In the genomic region with DNA sequence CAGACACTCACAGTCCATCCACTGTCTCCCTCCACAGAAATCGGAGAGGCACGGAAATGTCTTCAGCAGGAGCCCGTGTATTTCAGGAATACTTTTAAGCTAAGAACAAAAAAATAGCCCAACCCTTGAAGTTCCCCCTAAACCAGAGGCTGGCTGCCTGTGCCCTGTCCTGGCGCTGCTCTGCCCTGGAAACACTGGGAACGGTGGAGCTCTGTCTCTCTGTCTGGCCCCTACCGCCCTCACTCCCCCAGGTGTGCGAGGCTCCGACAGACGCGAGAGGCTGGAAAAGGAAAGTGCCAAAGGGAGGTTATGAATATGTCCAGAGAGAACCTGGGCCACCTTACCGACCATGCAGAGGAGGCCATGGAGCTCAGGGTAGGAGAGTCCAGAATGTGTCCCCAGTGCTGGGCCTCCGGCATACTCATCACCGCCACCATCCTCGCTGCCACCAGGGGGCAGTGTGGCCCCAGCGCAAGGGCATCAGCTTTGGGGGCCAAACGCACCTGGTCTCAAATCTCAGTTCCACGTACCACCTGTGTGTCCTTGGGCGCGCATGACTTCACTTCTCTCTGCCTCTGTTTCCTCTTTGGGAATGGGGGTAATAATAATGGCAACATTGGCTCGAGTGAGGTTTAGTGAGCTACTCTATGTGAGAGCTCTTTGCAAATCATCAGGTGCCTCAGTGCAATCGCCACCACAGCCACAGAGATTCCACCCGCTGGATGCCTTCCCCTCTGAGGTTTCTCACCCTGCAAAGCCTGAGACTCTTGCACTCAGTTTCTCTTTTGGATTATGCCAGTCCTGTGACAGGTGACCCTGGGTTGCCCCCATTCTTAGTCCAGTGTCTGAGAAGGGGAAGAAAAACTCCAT, we compare ENCODE assay signal across 9 cellular contexts. TPM values are rescaled to one million over a fixed set of nuclear protein-coding genes. Genes with fewer than 3 reads are reported as not detected.
DNase-seq lines count a peak whose midpoint lies in the region; ATAC-seq, FAIRE-seq and TF ChIP-seq lines count a peak whose summit lies in the region.
"Had no signal": no experiment of that assay in that cellular context is flagged by ENCODE, and none has a peak within 500 bp of the region (broad histone marks: within the 10 kb centered on the region; RNA-seq: fewer than 3 reads in every experiment).

No MANE protein-coding gene starts in this region.

- H3K27me3 ChIP-seq in BJ (ENCODE audit: control insufficient read depth, insufficient read depth, low read length) (peaks cover 14% of the 10 kb centered on the region), Panc1 (ENCODE audit: control insufficient read depth, insufficient read depth, low read length) (peaks cover 2% of the 10 kb centered on the region; the same call in 1 of the 2 replicates)

- no peaks in the 10 kb centered on the region for H3K36me3 Mint-ChIP-seq in activated T-helper 2 cell treated with anti-CD3 and anti-CD28 coated beads, Interferon-gamma antibody, Interleukin-2, Interleukin-4, amounts not matched to agents 10 μg/mL and 5 μg/mL and 100 μg/mL, durations not matched to agents 14 hours and 24 hours and 36 hours (ENCODE audit: low read depth)
- H3K36me3 Mint-ChIP-seq: IgD-negative memory B cell had no signal

- POLR2A ChIA-PET in BJ (lab: Charles Lee) = no interaction called here
- POLR2A ChIA-PET in Panc1 (lab: Charles Lee) = no interaction called here

- peaks cover 18% of the 10 kb centered on the region for H3K27me3 Mint-ChIP-seq in activated T-helper 2 cell treated with anti-CD3 and anti-CD28 coated beads, Interferon-gamma antibody, Interleukin-2, Interleukin-4, amounts not matched to agents 10 μg/mL and 5 μg/mL and 100 μg/mL, durations not matched to agents 14 hours and 24 hours and 36 hours (ENCODE audit: low read depth)

- H3K27ac Mint-ChIP-seq in activated T-helper 2 cell treated with anti-CD3 and anti-CD28 coated beads, Interferon-gamma antibody, Interleukin-2, Interleukin-4, amounts not matched to agents 10 μg/mL and 5 μg/mL and 100 μg/mL, durations not matched to agents 14 hours and 24 hours and 36 hours = no peak overlapping the region

- H3K4me1 Mint-ChIP-seq in activated T-helper 2 cell treated with anti-CD3 and anti-CD28 coated beads, Interferon-gamma antibody, Interleukin-2, Interleukin-4, amounts not matched to agents 10 μg/mL and 5 μg/mL and 100 μg/mL, durations not matched to agents 14 hours and 24 hours and 36 hours (ENCODE audit: low read depth) = peaks cover 26% of the 10 kb centered on the region

- peaks cover 10% of the 10 kb centered on the region for H3K4me1 ChIP-seq in Panc1 (ENCODE audit: control insufficient read depth, insufficient read depth, low read length)

- peak; percentile 85 for ATAC-seq in Panc1
- ATAC-seq in HG03139 (IDR thresholded peaks at IDR 0.05; ENCODE audit: unreplicated experiment) = no peak

- H3K9me3 Mint-ChIP-seq in activated T-helper 2 cell treated with anti-CD3 and anti-CD28 coated beads, Interferon-gamma antibody, Interleukin-2, Interleukin-4, amounts not matched to agents 10 μg/mL and 5 μg/mL and 100 μg/mL, durations not matched to agents 14 hours and 24 hours and 36 hours = no peaks in the 10 kb centered on the region
- H3K9me3 Mint-ChIP-seq: IgD-negative memory B cell had no signal

- TF ChIP-seq CTCF in BJ (IDR thresholded peaks at IDR 0.05; ENCODE audit: insufficient read depth, low read depth, low read length) (peak; percentile 96), Panc1 (IDR thresholded peaks at IDR 0.05) (peak; percentile 99)

- no peak overlapping the region for H3K4me3 Mint-ChIP-seq in activated T-helper 2 cell treated with anti-CD3 and anti-CD28 coated beads, Interferon-gamma antibody, Interleukin-2, Interleukin-4, amounts not matched to agents 10 μg/mL and 5 μg/mL and 100 μg/mL, durations not matched to agents 14 hours and 24 hours and 36 hours (ENCODE audit: low read depth)
- H3K4me3 Mint-ChIP-seq: IgD-negative memory B cell had no signal

- intact Hi-C loops in Panc1 (cut with micrococcal nuclease; ENCODE audit: unreplicated experiment) (loop anchor here (2.0 to 5.0 kb wide), 2 partner anchors 108 to 118 kb away; no protein-coding TSS in a partner anchor), posterior cingulate gyrus (cut with DNase I) (loop anchor here (1.0 to 5.0 kb wide), 4 partner anchors 101 to 213 kb away; no protein-coding TSS in a partner anchor)
- intact Hi-C loops in activated T-helper 2 cell treated with anti-CD3 and anti-CD28 coated beads, Interferon-gamma antibody, Interleukin-2, Interleukin-4, amounts not matched to agents 10 μg/mL and 5 μg/mL and 100 μg/mL, durations not matched to agents 14 hours and 24 hours and 36 hours (cut with micrococcal nuclease) = loop anchor here (1.0 to 10.0 kb wide), 2 partner anchors 65 to 394 kb away; no protein-coding TSS in a partner anchor

- BruUV-seq in Panc1 (replicated peaks; lab: Mats Ljungman, UMichigan) = no TSS peak

- H3K4me3 ChIP-seq in BJ (ENCODE audit: low read depth, low read length) (no peak overlapping the region), Panc1 (ENCODE audit: low read depth in 2 of 2, low read length in 2 of 2) (no peak overlapping the region; a peak in 1 of 4 replicates)

- H3K36me3 ChIP-seq in BJ (ENCODE audit: control insufficient read depth, insufficient read depth, low read length) (no peaks in the 10 kb centered on the region), Panc1 (ENCODE audit: control insufficient read depth, insufficient read depth, low read length) (no peaks in the 10 kb centered on the region)

- peak; percentile 14 for FAIRE-seq in GM19239 (lab: Jason Lieb, UNC)

- in situ Hi-C loops in Panc1 (cut with HindIII; ENCODE audit: low pct_unique_long_range_greater_than_20kb, low sequenced_read_pairs) = no loop called here

- CTCF ChIA-PET in BJ (lab: Yijun Ruan, JAX) = interaction anchor here (0.6 to 13.6 kb wide), 45 partner anchors 9 to 215 kb away, joined by 3 to 309 read pairs (median 5); a partner anchor contains a TSS
- CTCF ChIA-PET in Panc1 (lab: Charles Lee) = interaction anchor here (0.6 to 5.8 kb wide), 29 partner anchors 10 to 434 kb away, joined by 3 to 83 read pairs (median 6); a partner anchor contains a TSS

- no peak overlapping the region for H3K27ac ChIP-seq in Panc1 (ENCODE audit: low read length)

- H3K9me3 ChIP-seq in Panc1 (ENCODE audit: control insufficient read depth, insufficient read depth, low read depth, low read length) = no peaks in the 10 kb centered on the region

- DNase-seq in BJ (ENCODE audit: low read depth) (no peak), GM19239 (ENCODE audit: insufficient read length, low spot score) (peak; percentile 43), Panc1 (ENCODE audit: low read depth, low spot score) (peak; percentile 61), glomerular visceral epithelial cell (ENCODE audit: extremely low spot score) (peak; percentile 22), posterior cingulate gyrus (peak in 9 of 10 donors; percentile 21 to 91 (median 69)), ureter (ENCODE audit: low spot score) (peak; percentile 59)
- peak; percentile 62 for DNase-seq in activated T-helper 2 cell treated with anti-CD3 and anti-CD28 coated beads, Interferon-gamma antibody, Interleukin-2, Interleukin-4, amounts not matched to agents 10 μg/mL and 5 μg/mL and 100 μg/mL, durations not matched to agents 14 hours and 24 hours and 36 hours (ENCODE audit: low spot score)

RNA-seq across cellular contexts. Expression of a gene that starts 10.4 kb away (rescaled TPM):
- polyA plus RNA-seq in BJ (2011; rRNA removed) = not detected in 2 replicates
- not detected in 2 replicates for polyA minus RNA-seq in BJ (2011; rRNA and poly(A)+ RNA removed)
- total RNA-seq in Panc1 (2021; ENCODE audit: unreplicated experiment) = 0.77 TPM
- polyA plus RNA-seq in Panc1 (2012; ENCODE audit: insufficient read length) = 0.18 TPM
- total RNA-seq in activated T-helper 2 cell treated with anti-CD3 and anti-CD28 coated beads, Interferon-gamma antibody, Interleukin-2, Interleukin-4, amounts not matched to agents 10 μg/mL and 5 μg/mL and 100 μg/mL, durations not matched to agents 14 hours and 24 hours and 36 hours = not detected in 2 replicates
- total RNA-seq in ureter = 48.4 TPM
- polyA plus RNA-seq: IgD-negative memory B cell had no signal

RNA-seq across cellular contexts. Expression of a gene that starts 43.8 kb away (rescaled TPM):
- polyA plus RNA-seq in BJ (2011; rRNA removed) = not detected in 2 replicates
- polyA minus RNA-seq in BJ (2011; rRNA and poly(A)+ RNA removed) = not detected in 2 replicates
- not detected for total RNA-seq in Panc1 (2021; ENCODE audit: unreplicated experiment)
- polyA plus RNA-seq in Panc1 (2012; ENCODE audit: insufficient read length) = not detected
- not detected in 2 replicates for total RNA-seq in activated T-helper 2 cell treated with anti-CD3 and anti-CD28 coated beads, Interferon-gamma antibody, Interleukin-2, Interleukin-4, amounts not matched to agents 10 μg/mL and 5 μg/mL and 100 μg/mL, durations not matched to agents 14 hours and 24 hours and 36 hours
- total RNA-seq in ureter = not detected
- polyA plus RNA-seq: IgD-negative memory B cell had no signal

Comparison
In these comparisons a context has a peak if more than half of its experiments do, and no peak if none do; other contexts are left out.
1. RNA of a gene that starts 10.4 kb away (total RNA-seq): 48.4 TPM in ureter (single experiment); 0.77 TPM in Panc1 (single experiment) and not detected in activated T-helper 2 cell treated with anti-CD3 and anti-CD28 coated beads, Interferon-gamma antibody, Interleukin-2, Interleukin-4, amounts not matched to agents 10 μg/mL and 5 μg/mL and 100 μg/mL, durations not matched to agents 14 hours and 24 hours and 36 hours; every median in the first group is over 10 times any median in the second.